Comparison of ENCODE assay signal across 16 cellular contexts in the genomic region with DNA sequence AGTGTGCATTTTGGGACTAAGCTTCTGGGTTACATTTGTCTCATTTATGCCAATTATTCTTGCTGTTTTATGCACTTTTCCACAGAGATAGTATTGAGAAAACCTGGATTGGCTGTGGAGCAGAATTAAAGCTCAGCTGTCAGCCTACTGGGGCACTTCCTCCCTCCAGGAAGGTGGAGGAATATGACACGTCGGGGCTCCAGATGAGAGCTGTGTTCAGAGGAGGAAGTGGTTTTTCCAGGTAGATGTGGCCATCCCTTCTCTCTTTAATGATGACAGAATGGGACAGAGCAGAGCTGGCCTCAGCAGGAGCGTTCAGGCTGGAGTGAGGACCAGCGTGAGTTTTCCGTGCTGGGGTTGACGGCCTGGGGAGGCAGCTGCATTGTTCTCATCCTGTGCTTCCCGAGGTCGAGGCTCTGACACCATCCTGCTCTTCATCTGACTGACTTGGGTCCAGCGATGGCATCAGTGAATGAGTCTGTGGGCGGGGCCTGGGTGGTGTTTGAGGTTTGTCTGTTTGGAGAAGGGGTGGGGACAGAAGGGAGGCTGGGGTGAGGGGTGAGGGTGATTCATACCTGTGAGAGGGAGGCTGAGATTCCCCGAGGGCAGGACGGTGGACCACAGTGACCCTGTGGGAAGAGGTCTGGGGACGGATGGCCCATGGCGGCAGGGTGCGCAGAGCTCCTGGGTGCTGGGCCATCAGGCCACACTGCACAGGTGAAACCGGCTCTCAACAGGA.
A peak's percentile ranks its signal among the peaks of the same experiment; 100 is the strongest.
DNase-seq lines count a peak whose midpoint lies in the region; ATAC-seq, FAIRE-seq and TF ChIP-seq lines count a peak whose summit lies in the region.
"Had no signal": no experiment of that assay in that cellular context is flagged by ENCODE, and none has a peak within 500 bp of the region (broad histone marks: within the 10 kb centered on the region; RNA-seq: fewer than 3 reads in every experiment).

No MANE protein-coding gene starts in this region.

- H3K4me2 ChIP-seq in BLaER1: 0 out of 2 replicates have a peak overlapping the region, but pooled peaks have one; percentile 3
- H3K4me2 ChIP-seq in H1 (ENCODE audit: insufficient read depth in 1 of 2, low read depth in 2 of 2, low read length in 2 of 2): no peak overlapping the region

- H2BK20ac ChIP-seq in H1 (ENCODE audit: low read length): no peak overlapping the region

- no peak overlapping the region for H2AK5ac ChIP-seq in H1 (ENCODE audit: low read depth, low read length)

- no peak for TF ChIP-seq EP300 in H1 (IDR thresholded peaks at IDR 0.05; ENCODE audit: borderline replicate concordance in 1 of 2, low read depth in 2 of 2, low read length in 2 of 2)

- no peak for TF ChIP-seq POLR2A in H1 (IDR thresholded peaks at IDR 0.05; ENCODE audit: control extremely low read depth in 1 of 2, low read depth in 2 of 2, low read length in 2 of 2)

- in situ Hi-C loops in brain microvascular endothelial cell (cut with HindIII; ENCODE audit: low pct_ligation_motif_present, low sequenced_read_pairs): no loop called here

- CTCF ChIA-PET in WTC11 (lab: Charles Lee) (no interaction called here), H1 (lab: Charles Lee; ENCODE audit: partially characterized antibody) (interaction anchor here (1.0 to 1.6 kb wide), 4 partner anchors 9 to 209 kb away, joined by 3 to 6 read pairs (median 3); no protein-coding TSS in a partner anchor), Caco-2 (lab: Charles Lee) (interaction anchor here (0.6 kb wide), 1 partner anchor 16 kb away, joined by 3 read pairs; no protein-coding TSS in a partner anchor)

- no peak overlapping the region for H4K91ac ChIP-seq in H1 (replicated peaks; ENCODE audit: insufficient read length, low read length)

- H2BK120ac ChIP-seq in H1 (replicated peaks; ENCODE audit: low read depth, low read length): no peak overlapping the region

- H3K4ac ChIP-seq in H1 (replicated peaks; ENCODE audit: insufficient read length, low read depth, low read length): no peak overlapping the region

- H3K27me3 Mint-ChIP-seq in WTC11 (ENCODE audit: low read depth) (no peaks in the 10 kb centered on the region), Caco-2 (ENCODE audit: insufficient read depth, unreplicated experiment) (peaks cover 20% of the 10 kb centered on the region)

- WGBS in H1 (ENCODE audit: extremely low coverage in 1 of 2, insufficient coverage in 1 of 2, insufficient read length in 1 of 2, insufficient replicate concordance in 2 of 2, low coverage in 1 of 2, low lambda C conversion rate in 2 of 2, missing lambda C conversion rate in 1 of 2), 2 experiments: 89% methylated on average over 16 of the region's 16 CpGs; no CpG with 5 or more reads in 1 of the 2 experiments

- no peak overlapping the region for H3K18ac ChIP-seq in H1 (ENCODE audit: extremely low read depth, low read length)

- H3K79me2 ChIP-seq in H1 (ENCODE audit: control insufficient read depth in 1 of 2, insufficient read depth in 2 of 2, low read length in 2 of 2): no peaks in the 10 kb centered on the region

- no peak overlapping the region for H3K4me3 Mint-ChIP-seq in WTC11
- no peak overlapping the region for H3K4me3 Mint-ChIP-seq in Caco-2 (ENCODE audit: unreplicated experiment)
- H3K4me3 Mint-ChIP-seq: B cell, natural killer cell had no signal

- H4K20me1 ChIP-seq in BLaER1 (peaks cover 75% of the 10 kb centered on the region), H1 (replicated peaks in 1 of 2; ENCODE audit: control insufficient read depth in 1 of 2, insufficient read depth in 2 of 2, low read length in 2 of 2) (no peaks in the 10 kb centered on the region)

- no peak overlapping the region for H3K56ac ChIP-seq in H1 (replicated peaks; ENCODE audit: insufficient read length, low read depth, low read length)

- H3K36me3 Mint-ChIP-seq in WTC11 (no peaks in the 10 kb centered on the region), Caco-2 (ENCODE audit: insufficient read depth, unreplicated experiment) (no peaks in the 10 kb centered on the region)
- H3K36me3 Mint-ChIP-seq: natural killer cell had no signal

- peaks cover 73% of the 10 kb centered on the region for H3K36me3 ChIP-seq in BLaER1
- no peaks in the 10 kb centered on the region for H3K36me3 ChIP-seq in H7 (replicated peaks; ENCODE audit: control insufficient read depth, insufficient read depth, low read length)
- no peaks in the 10 kb centered on the region for H3K36me3 ChIP-seq in H1 (ENCODE audit: control insufficient read depth in 2 of 4, insufficient read depth in 4 of 4, low read length in 3 of 4)
- H3K36me3 ChIP-seq in brain microvascular endothelial cell (replicated peaks): no peaks in the 10 kb centered on the region
- no peaks in the 10 kb centered on the region for H3K36me3 ChIP-seq in Caco-2 (ENCODE audit: control insufficient read depth, insufficient read depth, low read length)
- H3K36me3 ChIP-seq: MG63 had no signal

- H2BK15ac ChIP-seq in H1 (ENCODE audit: low read length): no peak overlapping the region

- no peak overlapping the region for H3K14ac ChIP-seq in H1 (ENCODE audit: insufficient read length)

- H3K27ac Mint-ChIP-seq in WTC11: no peak overlapping the region
- H3K27ac Mint-ChIP-seq in Caco-2 (ENCODE audit: unreplicated experiment): no peak overlapping the region
- H3K27ac Mint-ChIP-seq: B cell, natural killer cell had no signal

- H3K27me3 ChIP-seq in BLaER1: no peaks in the 10 kb centered on the region
- H3K27me3 ChIP-seq in H7 (ENCODE audit: control insufficient read depth, insufficient read depth, low read length): no peaks in the 10 kb centered on the region
- no peaks in the 10 kb centered on the region for H3K27me3 ChIP-seq in H1 (replicated peaks in 1 of 4; ENCODE audit: control insufficient read depth in 3 of 4, extremely low read depth in 1 of 4, insufficient read depth in 3 of 4, low read length in 3 of 4)
- H3K27me3 ChIP-seq in brain microvascular endothelial cell (replicated peaks): no peaks in the 10 kb centered on the region
- H3K27me3 ChIP-seq in Caco-2 (replicated peaks; ENCODE audit: control insufficient read depth, insufficient read depth, low read length): no peaks in the 10 kb centered on the region
- H3K27me3 ChIP-seq: MG63 had no signal

- H2AFZ ChIP-seq in H1 (ENCODE audit: low read length): no peak overlapping the region

- POLR2A ChIA-PET in WTC11 (lab: Charles Lee): no interaction called here
- POLR2A ChIA-PET in H1 (lab: Charles Lee; ENCODE audit: partially characterized antibody): no interaction called here
- POLR2A ChIA-PET in Caco-2 (lab: Charles Lee): no interaction called here

- no peak overlapping the region for H3K9ac ChIP-seq in BLaER1
- no peak overlapping the region for H3K9ac ChIP-seq in H1 (replicated peaks in 1 of 4; ENCODE audit: extremely low read depth in 1 of 4, low read depth in 3 of 4, low read length in 3 of 4)

- no peak overlapping the region for H3K4me3 ChIP-seq in BLaER1
- H3K4me3 ChIP-seq in H7 (ENCODE audit: insufficient read depth, low read depth, low read length): no peak overlapping the region
- H3K4me3 ChIP-seq in H1 (ENCODE audit: extremely low read depth in 1 of 4, insufficient read depth in 2 of 4, low read depth in 3 of 4, low read length in 4 of 4): no peak overlapping the region
- no peak overlapping the region for H3K4me3 ChIP-seq in brain microvascular endothelial cell (ENCODE audit: low read depth, low read length)
- no peak overlapping the region for H3K4me3 ChIP-seq in Caco-2 (ENCODE audit: low read depth, low read length)
- H3K4me3 ChIP-seq: coronary artery, MG63 had no signal

- ATAC-seq in WTC11 (peak; percentile 65), GM21723 (IDR thresholded peaks at IDR 0.05; ENCODE audit: unreplicated experiment) (no peak), GM18858 (IDR thresholded peaks at IDR 0.05; ENCODE audit: unreplicated experiment) (no peak)
- ATAC-seq: left ventricle myocardium superior, natural killer cell, Panc1 had no signal

- no peaks in the 10 kb centered on the region; the same call in 1 of the 2 replicates for H3K23me2 ChIP-seq in H1 (ENCODE audit: low read depth, low read length)

- no peak for TF ChIP-seq RAD21 in H1 (IDR thresholded peaks at IDR 0.05 in 1 of 2, conservative IDR thresholded peaks at IDR 0.05 in 1 of 2; ENCODE audit: low read depth in 2 of 2, low read length in 2 of 2)

- H3K4me1 Mint-ChIP-seq in WTC11 (peaks cover 20% of the 10 kb centered on the region), Caco-2 (ENCODE audit: low read depth, unreplicated experiment) (no peaks in the 10 kb centered on the region)
- H3K4me1 Mint-ChIP-seq: B cell, natural killer cell had no signal

- H2BK5ac ChIP-seq in H1 (ENCODE audit: low read depth, low read length): no peak overlapping the region

- H2BK12ac ChIP-seq in H1 (ENCODE audit: low read depth, low read length): peak overlapping the region; percentile 4; the same call in 1 of the 2 replicates

- no peak overlapping the region for H3K27ac ChIP-seq in BLaER1
- no peak overlapping the region for H3K27ac ChIP-seq in H1 (ENCODE audit: low read depth, low read length)
- no peak overlapping the region for H3K27ac ChIP-seq in brain microvascular endothelial cell

- DNase-seq in H7 (peak; percentile 55), WTC11 (ENCODE audit: low spot score) (no peak), H1 (ENCODE audit: low read depth in 1 of 2, low spot score in 2 of 2) (no peak), brain microvascular endothelial cell (no peak), Caco-2 (no peak)
- DNase-seq: HCEC 1CT, hypothalamus, left ventricle myocardium superior, MG63, natural killer cell had no signal

- H3K9me3 Mint-ChIP-seq in WTC11 (peaks cover 6% of the 10 kb centered on the region; the same call in 1 of the 2 replicates), Caco-2 (ENCODE audit: unreplicated experiment) (no peaks in the 10 kb centered on the region)
- H3K9me3 Mint-ChIP-seq: natural killer cell had no signal

- no peak overlapping the region for H4K8ac ChIP-seq in H1 (ENCODE audit: extremely low read depth, insufficient read depth, low read length)

- H3K23ac ChIP-seq in H1 (ENCODE audit: insufficient read length): no peak overlapping the region

- FAIRE-seq in H1 (lab: Jason Lieb, UNC): no peak

- TF ChIP-seq CTCF in WTC11 (IDR thresholded peaks at IDR 0.05): no peak
- TF ChIP-seq CTCF in H1 (IDR thresholded peaks at IDR 0.05; ENCODE audit: control extremely low read depth in 1 of 3, insufficient read depth in 1 of 3, low read depth in 1 of 3, low read length in 3 of 3): no peak
- no peak for TF ChIP-seq CTCF in brain microvascular endothelial cell (IDR thresholded peaks at IDR 0.05; ENCODE audit: low read depth, low read length, missing control alignments)
- TF ChIP-seq CTCF in Caco-2 (IDR thresholded peaks at IDR 0.05; ENCODE audit: insufficient read depth in 1 of 2, low read depth in 1 of 2, low read length in 1 of 2, severe bottlenecking in 1 of 2, unreplicated experiment in 1 of 2): no peak

- intact Hi-C loops in Caco-2 (cut with micrococcal nuclease; ENCODE audit: unreplicated experiment): no loop called here

- H3K9me3 ChIP-seq in BLaER1 (no peaks in the 10 kb centered on the region), H1 (ENCODE audit: insufficient read depth in 2 of 2, low read depth in 1 of 2, low read length in 1 of 2) (no peaks in the 10 kb centered on the region), Caco-2 (no peaks in the 10 kb centered on the region)
- H3K9me3 ChIP-seq: MG63 had no signal

- no peak overlapping the region for H4K5ac ChIP-seq in H1 (ENCODE audit: insufficient read length, low read depth, low read length)

- BruUV-seq in Caco-2 (replicated peaks; lab: Mats Ljungman, UMichigan): no TSS peak

- H3K4me1 ChIP-seq in BLaER1 (peaks cover 88% of the 10 kb centered on the region), H1 (replicated peaks in 1 of 4; ENCODE audit: control insufficient read depth in 3 of 4, insufficient read depth in 4 of 4, low read length in 3 of 4) (no peaks in the 10 kb centered on the region; a peak in 1 of 7 replicates), Caco-2 (no peaks in the 10 kb centered on the region)

- H3K79me1 ChIP-seq in H1 (ENCODE audit: low read depth, low read length): no peaks in the 10 kb centered on the region
